Comparison of ENCODE assay signal across 21 cellular contexts in the genomic region with DNA sequence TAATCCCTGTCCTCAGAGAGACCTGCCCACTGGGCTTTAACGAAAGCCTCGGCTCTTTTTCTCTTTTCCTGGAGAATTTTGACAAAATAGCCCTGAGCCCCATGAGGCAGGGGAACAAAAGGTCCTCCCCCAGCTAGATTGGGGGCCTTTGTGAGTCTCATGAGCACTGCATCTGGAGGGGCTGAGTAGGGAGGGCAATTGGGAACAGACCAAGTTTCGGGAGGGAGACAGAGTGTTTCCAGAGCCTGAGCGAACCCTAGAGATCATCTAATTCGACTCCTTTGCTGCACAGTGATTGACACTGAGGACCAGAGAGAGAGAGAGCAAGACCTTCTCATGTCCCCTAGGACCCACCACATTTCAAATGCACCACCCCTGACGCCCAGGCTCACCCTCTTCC.
"Had no signal": no experiment of that assay in that cellular context is flagged by ENCODE, and none has a peak within 500 bp of the region (broad histone marks: within the 10 kb centered on the region; RNA-seq: fewer than 3 reads in every experiment).

No MANE protein-coding gene starts in this region.

- H3K27ac ChIP-seq: VCaP had no signal

- H3K9me3 ChIP-seq: adrenal gland, breast epithelium, gastroesophageal sphincter, heart left ventricle, mucosa of descending colon had no signal

- H3K27me3 ChIP-seq: adrenal gland, breast epithelium, gastroesophageal sphincter, heart left ventricle had no signal

- H3K4me3 ChIP-seq: adrenal gland, gastroesophageal sphincter, heart left ventricle, mucosa of descending colon had no signal

- DNase-seq: activated CD4-positive, alpha-beta T cell treated with anti-CD3 and anti-CD28 coated beads for 1 hour; activated CD4-positive, alpha-beta T cell treated with anti-CD3 and anti-CD28 coated beads, Interleukin-2, amount 50 U/mL, for 4 hours; activated gamma-delta T cell; cerebellar nuclear complex; effector CD8-positive, alpha-beta T cell; heart left ventricle; kidney glomerular epithelial cell; mucosa of descending colon; naive B cell; nucleus accumbens; stimulated activated naive B cell treated with anti-CD40 and anti-IgM and Interleukin-4, amounts not matched to agents 10 μg/mL and 1 μg/mL and 100 μg/mL, for 72 hours; T-helper 2 cell had no signal

- H3K27ac Mint-ChIP-seq: dendritic cell treated with granulocyte-macrophage colony-stimulating factor and Interleukin-4, amounts not matched to agents 40 ng/mL and 50 ng/mL, for 4 days; memory B cell; progenitor cell of endocrine pancreas; stimulated activated naive B cell treated with anti-CD40 and anti-IgM and Interleukin-4, amounts not matched to agents 10 μg/mL and 1 μg/mL and 100 μg/mL, for 72 hours had no signal

- H3K9me3 Mint-ChIP-seq: activated naive CD4-positive, alpha-beta T cell treated with anti-CD3 and anti-CD28 coated beads, Interleukin-2, amount 50 U/mL, for 72 hours; dendritic cell treated with granulocyte-macrophage colony-stimulating factor and Interleukin-4, amounts not matched to agents 40 ng/mL and 50 ng/mL, for 4 days; memory B cell; naive B cell; stimulated activated naive B cell treated with anti-CD40 and anti-IgM and Interleukin-4, amounts not matched to agents 10 μg/mL and 1 μg/mL and 100 μg/mL, for 72 hours had no signal

- H3K4me1 ChIP-seq: adrenal gland, breast epithelium had no signal

- ATAC-seq: activated naive CD4-positive, alpha-beta T cell treated with anti-CD3 and anti-CD28 coated beads, Interleukin-2, amount 50 U/mL, for 72 hours; esophagus mucosa; gastroesophageal sphincter; mucosa of descending colon; stimulated activated naive B cell treated with anti-CD40 and anti-IgM and Interleukin-4, amounts not matched to agents 10 μg/mL and 1 μg/mL and 100 μg/mL, for 72 hours had no signal

- H3K36me3 Mint-ChIP-seq: activated naive CD4-positive, alpha-beta T cell treated with anti-CD3 and anti-CD28 coated beads, Interleukin-2, amount 50 U/mL, for 72 hours; memory B cell; naive B cell; stimulated activated naive B cell treated with anti-CD40 and anti-IgM and Interleukin-4, amounts not matched to agents 10 μg/mL and 1 μg/mL and 100 μg/mL, for 72 hours had no signal

- H3K36me3 ChIP-seq: adrenal gland, breast epithelium, gastroesophageal sphincter, heart left ventricle had no signal

- H3K4me3 Mint-ChIP-seq: dendritic cell treated with granulocyte-macrophage colony-stimulating factor and Interleukin-4, amounts not matched to agents 40 ng/mL and 50 ng/mL, for 4 days; memory B cell; naive B cell; stimulated activated naive B cell treated with anti-CD40 and anti-IgM and Interleukin-4, amounts not matched to agents 10 μg/mL and 1 μg/mL and 100 μg/mL, for 72 hours had no signal
